21 cellular contexts compared by ENCODE assay signal in genomic region chr1:240237305-240237721, GRCh38.
DNase-seq lines count a peak whose midpoint lies in the region; ATAC-seq and TF ChIP-seq lines count a peak whose summit lies in the region.
"Had no signal": no experiment of that assay in that cellular context is flagged by ENCODE, and none has a peak within 500 bp of the region (broad histone marks: within the 10 kb centered on the region; RNA-seq: fewer than 3 reads in every experiment).

No MANE protein-coding gene starts in this region.

- no peaks in the 10 kb centered on the region for H3K36me3 ChIP-seq in adrenal gland (replicated peaks in 1 of 2)
- no peaks in the 10 kb centered on the region for H3K36me3 ChIP-seq in esophagus squamous epithelium
- H3K36me3 ChIP-seq: left lung, neutrophil, suprapubic skin had no signal

- TF ChIP-seq POLR2A in adrenal gland (IDR thresholded peaks at IDR 0.05) (no peak), esophagus squamous epithelium (IDR thresholded peaks at IDR 0.05) (no peak)

- H3K9me3 ChIP-seq in adrenal gland (replicated peaks in 1 of 3): no peaks in the 10 kb centered on the region
- H3K9me3 ChIP-seq in esophagus squamous epithelium: no peaks in the 10 kb centered on the region
- H3K9me3 ChIP-seq: A549, left lung, neutrophil, suprapubic skin had no signal

- H3K4me3 ChIP-seq in AG04449 (ENCODE audit: low read depth, low read length): no peak overlapping the region
- H3K4me3 ChIP-seq in adrenal gland: no peak overlapping the region
- H3K4me3 ChIP-seq in esophagus squamous epithelium: no peak overlapping the region
- H3K4me3 ChIP-seq: A549, left lung, suprapubic skin had no signal

- ATAC-seq in activated T-helper 17 cell treated with anti-CD3 and anti-CD28 coated beads, Interleukin-2, amount 50 U/mL, for 72 hours (replicated peaks): no peak
- ATAC-seq: A549, left lung had no signal

- H3K9me3 Mint-ChIP-seq in activated T-helper 17 cell treated with anti-CD3 and anti-CD28 coated beads, Interleukin-2, amount 50 U/mL, for 72 hours: peaks cover 3% of the 10 kb centered on the region
- H3K9me3 Mint-ChIP-seq in activated T-helper 2 cell treated with anti-CD3 and anti-CD28 coated beads, Interferon-gamma antibody, Interleukin-2, Interleukin-4, amounts not matched to agents 10 μg/mL and 5 μg/mL and 100 μg/mL, durations not matched to agents 14 hours and 24 hours and 36 hours: peaks cover 4% of the 10 kb centered on the region
- H3K9me3 Mint-ChIP-seq: activated CD4-positive, alpha-beta memory T cell treated with anti-CD3 and anti-CD28 coated beads for 36 hours; activated naive CD4-positive, alpha-beta T cell treated with anti-CD3 and anti-CD28 coated beads, Interleukin-2, amount 10 ng/mL, durations not matched to agents 7 days and 5 days; brain had no signal

- no peaks in the 10 kb centered on the region for H3K4me1 Mint-ChIP-seq in activated T-helper 17 cell treated with anti-CD3 and anti-CD28 coated beads, Interleukin-2, amount 50 U/mL, for 72 hours
- H3K4me1 Mint-ChIP-seq in activated T-helper 2 cell treated with anti-CD3 and anti-CD28 coated beads, Interferon-gamma antibody, Interleukin-2, Interleukin-4, amounts not matched to agents 10 μg/mL and 5 μg/mL and 100 μg/mL, durations not matched to agents 14 hours and 24 hours and 36 hours (ENCODE audit: low read depth): no peaks in the 10 kb centered on the region
- H3K4me1 Mint-ChIP-seq: activated naive CD4-positive, alpha-beta T cell treated with anti-CD3 and anti-CD28 coated beads, Interleukin-2, amount 10 ng/mL, durations not matched to agents 7 days and 5 days had no signal

- no peak overlapping the region for H3K27ac Mint-ChIP-seq in activated T-helper 17 cell treated with anti-CD3 and anti-CD28 coated beads, Interleukin-2, amount 50 U/mL, for 72 hours
- H3K27ac Mint-ChIP-seq in activated T-helper 2 cell treated with anti-CD3 and anti-CD28 coated beads, Interferon-gamma antibody, Interleukin-2, Interleukin-4, amounts not matched to agents 10 μg/mL and 5 μg/mL and 100 μg/mL, durations not matched to agents 14 hours and 24 hours and 36 hours: no peak overlapping the region
- H3K27ac Mint-ChIP-seq: activated CD4-positive, alpha-beta memory T cell treated with anti-CD3 and anti-CD28 coated beads for 36 hours; activated naive CD4-positive, alpha-beta T cell treated with anti-CD3 and anti-CD28 coated beads, Interleukin-2, amount 10 ng/mL, durations not matched to agents 7 days and 5 days; brain had no signal

- POLR2A ChIA-PET in AG04449 (lab: Yijun Ruan, JAX): interaction anchor here (0.5 to 1.1 kb wide), 4 partner anchors 8 to 375 kb away, joined by 3 to 5 read pairs (median 4); partner anchors contain the start of gene GREM2

- H3K27ac ChIP-seq in adrenal gland (peak overlapping the region in 3 of 5 donors; percentile 19 to 38 (median 27)), esophagus squamous epithelium (no peak overlapping the region)
- H3K27ac ChIP-seq: A549, left lung, neutrophil, suprapubic skin, WERI-Rb-1 had no signal

- H3K4me1 ChIP-seq in adrenal gland (replicated peaks in 1 of 2): peaks cover 0 to 5% of the 10 kb centered on the region in 2 donors
- no peaks in the 10 kb centered on the region for H3K4me1 ChIP-seq in esophagus squamous epithelium
- H3K4me1 ChIP-seq: left lung, suprapubic skin had no signal

- no peak overlapping the region for H3K4me3 Mint-ChIP-seq in activated T-helper 17 cell treated with anti-CD3 and anti-CD28 coated beads, Interleukin-2, amount 50 U/mL, for 72 hours
- H3K4me3 Mint-ChIP-seq in activated T-helper 2 cell treated with anti-CD3 and anti-CD28 coated beads, Interferon-gamma antibody, Interleukin-2, Interleukin-4, amounts not matched to agents 10 μg/mL and 5 μg/mL and 100 μg/mL, durations not matched to agents 14 hours and 24 hours and 36 hours (ENCODE audit: low read depth): no peak overlapping the region
- H3K4me3 Mint-ChIP-seq: activated CD4-positive, alpha-beta memory T cell treated with anti-CD3 and anti-CD28 coated beads for 36 hours; activated naive CD4-positive, alpha-beta T cell treated with anti-CD3 and anti-CD28 coated beads, Interleukin-2, amount 10 ng/mL, durations not matched to agents 7 days and 5 days; brain had no signal

- TF ChIP-seq CTCF in AG04449 (IDR thresholded peaks at IDR 0.05; ENCODE audit: insufficient read depth, low read length, missing control alignments): no peak
- no peak for TF ChIP-seq CTCF in adrenal gland (IDR thresholded peaks at IDR 0.05)
- TF ChIP-seq CTCF in esophagus squamous epithelium (IDR thresholded peaks at IDR 0.05): no peak

- peaks cover 6% of the 10 kb centered on the region for H3K27me3 Mint-ChIP-seq in activated T-helper 17 cell treated with anti-CD3 and anti-CD28 coated beads, Interleukin-2, amount 50 U/mL, for 72 hours
- H3K27me3 Mint-ChIP-seq in activated T-helper 2 cell treated with anti-CD3 and anti-CD28 coated beads, Interferon-gamma antibody, Interleukin-2, Interleukin-4, amounts not matched to agents 10 μg/mL and 5 μg/mL and 100 μg/mL, durations not matched to agents 14 hours and 24 hours and 36 hours (ENCODE audit: low read depth): no peaks in the 10 kb centered on the region
- H3K27me3 Mint-ChIP-seq: activated CD4-positive, alpha-beta memory T cell treated with anti-CD3 and anti-CD28 coated beads for 36 hours; activated naive CD4-positive, alpha-beta T cell treated with anti-CD3 and anti-CD28 coated beads, Interleukin-2, amount 10 ng/mL, durations not matched to agents 7 days and 5 days; brain had no signal

- WGBS in adrenal gland, 4 donors: 30 to 39% (median 34%) methylated on average over 4 of the region's 4 CpGs
- WGBS in esophagus squamous epithelium, 2 donors: 48 to 59% methylated on average over 4 of the region's 4 CpGs

- no peaks in the 10 kb centered on the region for H3K36me3 Mint-ChIP-seq in activated T-helper 17 cell treated with anti-CD3 and anti-CD28 coated beads, Interleukin-2, amount 50 U/mL, for 72 hours (ENCODE audit: low read depth)
- H3K36me3 Mint-ChIP-seq in activated T-helper 2 cell treated with anti-CD3 and anti-CD28 coated beads, Interferon-gamma antibody, Interleukin-2, Interleukin-4, amounts not matched to agents 10 μg/mL and 5 μg/mL and 100 μg/mL, durations not matched to agents 14 hours and 24 hours and 36 hours (ENCODE audit: low read depth): no peaks in the 10 kb centered on the region
- H3K36me3 Mint-ChIP-seq: activated CD4-positive, alpha-beta memory T cell treated with anti-CD3 and anti-CD28 coated beads for 36 hours; activated naive CD4-positive, alpha-beta T cell treated with anti-CD3 and anti-CD28 coated beads, Interleukin-2, amount 10 ng/mL, durations not matched to agents 7 days and 5 days had no signal

- CTCF ChIA-PET in AG04449 (lab: Yijun Ruan, JAX): interaction anchor here (0.8 kb wide), 1 partner anchor 88 kb away, joined by 4 read pairs; no protein-coding TSS in a partner anchor

- intact Hi-C loops in adrenal gland (cut with DNase I): no loop called here
- intact Hi-C loops in esophagus squamous epithelium (cut with DNase I): no loop called here
- intact Hi-C loops in activated T-helper 2 cell treated with anti-CD3 and anti-CD28 coated beads, Interferon-gamma antibody, Interleukin-2, Interleukin-4, amounts not matched to agents 10 μg/mL and 5 μg/mL and 100 μg/mL, durations not matched to agents 14 hours and 24 hours and 36 hours (cut with micrococcal nuclease): no loop called here

- DNase-seq in AG04449 (ENCODE audit: low read depth, low spot score) (peak; percentile 21), GM04504 (ENCODE audit: low read depth) (peak; percentile 59), adrenal gland (peak in 5 of 7 donors; percentile 30 to 63 (median 47)), hepatic stellate cell (ENCODE audit: low spot score) (peak; percentile 47), esophagus squamous epithelium (lab: John Stamatoyannopoulos, UW) (no peak), DMS 273 (lab: John Stamatoyannopoulos, UW; ENCODE audit: unreplicated experiment) (no peak)
- no peak for DNase-seq in activated T-helper 2 cell treated with anti-CD3 and anti-CD28 coated beads, Interferon-gamma antibody, Interleukin-2, Interleukin-4, amounts not matched to agents 10 μg/mL and 5 μg/mL and 100 μg/mL, durations not matched to agents 14 hours and 24 hours and 36 hours (ENCODE audit: low spot score)
- DNase-seq: activated CD4-positive, alpha-beta memory T cell treated with anti-CD3 and anti-CD28 coated beads for 36 hours; activated naive CD4-positive, alpha-beta T cell treated with anti-CD3 and anti-CD28 coated beads, Interleukin-2, amount 10 ng/mL, durations not matched to agents 7 days and 5 days; activated T-cell treated with anti-CD3 and anti-CD28 coated beads for 4 hours; left lung; NCI-H146; NCI-H2171 treated with DMSO at 0.1 percent for 48 hours; retina; T-helper 2 cell; WERI-Rb-1 had no signal

- no peaks in the 10 kb centered on the region for H3K27me3 ChIP-seq in adrenal gland
- no peaks in the 10 kb centered on the region for H3K27me3 ChIP-seq in esophagus squamous epithelium
- H3K27me3 ChIP-seq: left lung, neutrophil, suprapubic skin had no signal

Comparison
In these comparisons a context has a peak if more than half of its experiments do, and no peak if none do; other contexts are left out.
1. DNase-seq: peak in AG04449 (single experiment), GM04504 (single experiment), adrenal gland (5 of 7) and hepatic stellate cell (single experiment); none in esophagus squamous epithelium (single experiment), DMS 273 (single experiment) and activated T-helper 2 cell treated with anti-CD3 and anti-CD28 coated beads, Interferon-gamma antibody, Interleukin-2, Interleukin-4, amounts not matched to agents 10 μg/mL and 5 μg/mL and 100 μg/mL, durations not matched to agents 14 hours and 24 hours and 36 hours (single experiment).
2. H3K27ac ChIP-seq: peak in adrenal gland (3 of 5); none in esophagus squamous epithelium (0 of 4).